In genomic region chr11:3186166-3186953, GRCh38 we compare ENCODE assay signal across 18 cellular contexts. TPM values are rescaled to one million over a fixed set of nuclear protein-coding genes. Genes with fewer than 3 reads are reported as not detected.
A peak's percentile ranks its signal among the peaks of the same experiment; 100 is the strongest.
DNase-seq lines count a peak whose midpoint lies in the region; ATAC-seq and TF ChIP-seq lines count a peak whose summit lies in the region.
"Had no signal": no experiment of that assay in that cellular context is flagged by ENCODE, and none has a peak within 500 bp of the region (broad histone marks: within the 10 kb centered on the region; RNA-seq: fewer than 3 reads in every experiment).

No MANE protein-coding gene starts in this region.

- no peak overlapping the region for H3K4ac ChIP-seq in neuronal stem cell (ENCODE audit: low read length)

- WGBS in heart right ventricle, 2 donors = 83 to 91% methylated on average over 11 of the region's 11 CpGs
- no CpG with 5 or more reads among the region's 11 CpGs for WGBS in neuronal stem cell (ENCODE audit: extremely low coverage in 2 of 2, insufficient read length in 2 of 2, insufficient replicate concordance in 1 of 2), 2 donors

- no peaks in the 10 kb centered on the region for H3K9me3 ChIP-seq in heart right ventricle
- no peaks in the 10 kb centered on the region for H3K9me3 ChIP-seq in RWPE2 (ENCODE audit: severe bottlenecking)
- H3K9me3 ChIP-seq in neuronal stem cell (replicated peaks in 1 of 2; ENCODE audit: control insufficient read depth in 2 of 2, insufficient read depth in 1 of 2, low read depth in 1 of 2, low read length in 2 of 2) = no peaks in the 10 kb centered on the region
- H3K9me3 ChIP-seq: A549, BE2C had no signal

- intact Hi-C loops in left ventricle myocardium superior (cut with micrococcal nuclease) = no loop called here
- intact Hi-C loops in heart right ventricle (cut with DNase I) = no loop called here

- TF ChIP-seq CTCF in heart right ventricle (IDR thresholded peaks at IDR 0.05) = no peak
- TF ChIP-seq CTCF in RWPE2 (IDR thresholded peaks at IDR 0.05; ENCODE audit: poor library complexity, severe bottlenecking) = no peak
- TF ChIP-seq CTCF in GM13977 (IDR thresholded peaks at IDR 0.05; ENCODE audit: extremely low read depth, insufficient read depth, missing control alignments) = no peak

- H3K23ac ChIP-seq in neuronal stem cell (ENCODE audit: low read depth, low read length, poor library complexity) = no peak overlapping the region

- no peak overlapping the region for H3K18ac ChIP-seq in neuronal stem cell (ENCODE audit: low read length)

- H3K4me3 ChIP-seq in heart right ventricle (no peak overlapping the region), RWPE2 (ENCODE audit: severe bottlenecking) (no peak overlapping the region), neuronal stem cell (ENCODE audit: low read length in 2 of 2) (no peak overlapping the region)
- H3K4me3 ChIP-seq: A549, GM12878 had no signal

- no peaks in the 10 kb centered on the region for H3K36me3 ChIP-seq in heart right ventricle
- H3K36me3 ChIP-seq in RWPE2 (ENCODE audit: low read depth) = no peaks in the 10 kb centered on the region
- H3K36me3 ChIP-seq in neuronal stem cell (replicated peaks in 1 of 2; ENCODE audit: control insufficient read depth in 2 of 2, insufficient read depth in 2 of 2, low read length in 2 of 2) = no peaks in the 10 kb centered on the region
- H3K36me3 ChIP-seq: BE2C had no signal

- peak overlapping the region; percentile 56 for H3K9ac ChIP-seq in neuronal stem cell (ENCODE audit: low read depth, low read length, poor library complexity)

- H3K4me2 ChIP-seq in neuronal stem cell (ENCODE audit: insufficient read depth, low read length, poor library complexity, severe bottlenecking) = no peak overlapping the region
- H3K4me2 ChIP-seq: A549 had no signal

- no peak overlapping the region for H2AK5ac ChIP-seq in neuronal stem cell (ENCODE audit: low read depth, low read length)

- H2BK120ac ChIP-seq in neuronal stem cell (ENCODE audit: low read depth, low read length) = no peak overlapping the region

- no peak overlapping the region for H2BK15ac ChIP-seq in neuronal stem cell (ENCODE audit: low read length)

- H2BK12ac ChIP-seq in neuronal stem cell (ENCODE audit: low read length) = no peak overlapping the region

- ATAC-seq in left ventricle myocardium superior (no peak), heart right ventricle (no peak), RWPE2 (ENCODE audit: low read depth) (no peak), HG03442 (IDR thresholded peaks at IDR 0.05; ENCODE audit: unreplicated experiment) (no peak)
- ATAC-seq: A549, GM12878 had no signal

- H4K91ac ChIP-seq in neuronal stem cell (ENCODE audit: low read depth, low read length, poor library complexity) = no peak overlapping the region

- no peak overlapping the region for H4K8ac ChIP-seq in neuronal stem cell (ENCODE audit: low read depth, low read length)

- H2AFZ ChIP-seq in neuronal stem cell (ENCODE audit: low read length) = no peak overlapping the region

- H2BK5ac ChIP-seq in neuronal stem cell (ENCODE audit: low read length) = no peak overlapping the region

- H3K27me3 ChIP-seq in heart right ventricle (peaks cover 0 to 5% (median 0%) of the 10 kb centered on the region in 7 donors), RWPE2 (ENCODE audit: insufficient read depth, poor library complexity, severe bottlenecking) (no peaks in the 10 kb centered on the region), neuronal stem cell (ENCODE audit: control insufficient read depth in 3 of 3, insufficient read depth in 3 of 3, low read depth in 1 of 3, low read length in 3 of 3) (peaks cover 0 to 4% (median 0%) of the 10 kb centered on the region in 3 experiments)
- H3K27me3 ChIP-seq: BE2C had no signal

- H3K79me1 ChIP-seq in neuronal stem cell (ENCODE audit: low read depth, low read length) = no peaks in the 10 kb centered on the region

- in situ Hi-C loops in GM13977 (cut with MboI; ENCODE audit: low pct_unique_long_range_greater_than_20kb, low sequenced_read_pairs, unreplicated experiment) = no loop called here

- no peak overlapping the region for H3K14ac ChIP-seq in neuronal stem cell (ENCODE audit: low read length)

- H3K4me1 ChIP-seq in heart right ventricle (no peaks in the 10 kb centered on the region), RWPE2 (ENCODE audit: insufficient read depth, poor library complexity, severe bottlenecking) (no peaks in the 10 kb centered on the region), neuronal stem cell (ENCODE audit: control insufficient read depth in 2 of 2, insufficient read depth in 1 of 2, low read depth in 1 of 2, low read length in 2 of 2) (peaks cover 6 to 11% of the 10 kb centered on the region in 2 donors)
- H3K4me1 ChIP-seq: A549, BE2C had no signal

- H3K27ac ChIP-seq in heart right ventricle = no peak overlapping the region
- H3K27ac ChIP-seq in RWPE2 (ENCODE audit: poor library complexity, severe bottlenecking) = no peak overlapping the region
- H3K27ac ChIP-seq in neuronal stem cell (replicated peaks; ENCODE audit: low read length) = no peak overlapping the region
- H3K27ac ChIP-seq: A549, C4-2B, HL-60 had no signal

- DNase-seq in left ventricle myocardium superior (peak; percentile 5), heart right ventricle (no peak), RWPE2 (ENCODE audit: low spot score) (peak; percentile 24), neuronal stem cell (ENCODE audit: low spot score) (no peak), GM13977 (ENCODE audit: low spot score) (no peak), medulla oblongata (ENCODE audit: extremely low spot score) (no peak)
- DNase-seq: BE2C; CD4-positive, alpha-beta memory T cell; DMS79; GOT3; HCEC 1CT had no signal

RNA-seq across cellular contexts. Expression of gene OSBPL5, which starts 21.2 kb away (rescaled TPM):
- total RNA-seq in left ventricle myocardium superior (15.9 TPM), heart right ventricle (10 to 100 TPM; 12.7 to 18.2 (median 15.5) TPM)
- 10 to 100 TPM; 10.4 to 18.7 TPM for polyA plus RNA-seq in heart right ventricle
- polyA plus RNA-seq in neuronal stem cell (2013, experiment 1 of 2) = 9.5 TPM
- 9.7 TPM for polyA plus RNA-seq in neuronal stem cell (2013, experiment 2 of 2)
- total RNA-seq: GM12878 had no signal
- polyA plus RNA-seq: GM12878 had no signal

RNA-seq across cellular contexts. Expression of gene MRGPRG, which starts 32.3 kb away (rescaled TPM):
- not detected for total RNA-seq in left ventricle myocardium superior
- total RNA-seq in heart right ventricle = not detected
- polyA plus RNA-seq in heart right ventricle = not detected
- polyA plus RNA-seq in neuronal stem cell (2013, experiment 1 of 2) = not detected
- not detected for polyA plus RNA-seq in neuronal stem cell (2013, experiment 2 of 2)
- total RNA-seq: CD4-positive, alpha-beta memory T cell; G401; GM12878 had no signal
- polyA plus RNA-seq: A549; AG04450; CD4-positive, alpha-beta memory T cell; GM12878 had no signal

RNA-seq across cellular contexts. Expression of gene MRGPRE, which starts 45.9 kb away (rescaled TPM):
- 0.42 TPM for total RNA-seq in left ventricle myocardium superior
- 1 to 10 TPM in 2 of 10 donors, under 1 TPM in 7, not detected in 1; 0.21 to 2.5 (median 0.51) TPM for total RNA-seq in heart right ventricle
- polyA plus RNA-seq in heart right ventricle = not detected
- not detected for polyA plus RNA-seq in neuronal stem cell (2013, experiment 1 of 2)
- polyA plus RNA-seq in neuronal stem cell (2013, experiment 2 of 2) = not detected
- total RNA-seq: CD4-positive, alpha-beta memory T cell; G401 had no signal
- polyA plus RNA-seq: A549; AG04450; CD4-positive, alpha-beta memory T cell; GM12878 had no signal

Comparison
In these comparisons a context has a peak if more than half of its experiments do, and no peak if none do; other contexts are left out.
1. DNase-seq: peak in left ventricle myocardium superior (single experiment) and RWPE2 (single experiment); none in heart right ventricle (0 of 2), neuronal stem cell (single experiment), GM13977 (single experiment) and medulla oblongata (single experiment).